Comparison of ENCODE assay signal across 18 cellular contexts in genomic region chr6:143570147-143570853, GRCh38.
"Had no signal": no experiment of that assay in that cellular context is flagged by ENCODE, and none has a peak within 500 bp of the region (broad histone marks: within the 10 kb centered on the region; RNA-seq: fewer than 3 reads in every experiment).

No MANE protein-coding gene starts in this region.

- ATAC-seq: activated T-cell treated with anti-CD3 and anti-CD28 coated beads, Interleukin-2, amount 50 U/mL, for 4 hours; foreskin keratinocyte; left cardiac atrium; pancreas had no signal

- H3K27me3 ChIP-seq: foreskin keratinocyte, pancreas, stomach, testis, upper lobe of left lung had no signal

- H3K4me1 ChIP-seq: foreskin keratinocyte, pancreas, testis had no signal

- H3K9me3 Mint-ChIP-seq: activated T-cell treated with anti-CD3 and anti-CD28 coated beads, Interleukin-2, amount 50 U/mL, for 4 hours; brain; T-helper 2 cell treated with Interferon-gamma antibody and Interleukin-4, amounts not matched to agents 5 μg/mL and 100 μg/mL, for 36 hours had no signal

- DNase-seq: activated effector memory CD4-positive, alpha-beta T cell treated with anti-CD3 and anti-CD28 coated beads, Interleukin-2, amount 50 U/mL, for 16 hours; activated T-cell treated with anti-CD3 and anti-CD28 coated beads, Interleukin-2, amount 50 U/mL, for 4 hours; central memory CD4-positive, alpha-beta T cell; effector CD8-positive, alpha-beta T cell; foreskin keratinocyte; glutamatergic neuron; hypothalamus; left cardiac atrium; pancreas; stimulated activated CD4-positive, alpha-beta T cell treated with anti-CD3 and anti-CD28 coated beads, Interleukin-1b, Interleukin-23, amount 100 ng/mL, for 48 hours; stomach; testis; upper lobe of left lung had no signal

- H3K4me3 ChIP-seq: coronary artery, lung, pancreas, stomach, testis, upper lobe of left lung had no signal

- H3K27me3 Mint-ChIP-seq: activated naive CD8-positive, alpha-beta T cell; brain had no signal

- H3K36me3 ChIP-seq: pancreas, stomach, upper lobe of left lung had no signal

- H3K36me3 Mint-ChIP-seq: activated naive CD8-positive, alpha-beta T cell; brain had no signal

- H3K27ac Mint-ChIP-seq: activated naive CD8-positive, alpha-beta T cell; T-helper 2 cell treated with Interferon-gamma antibody and Interleukin-4, amounts not matched to agents 5 μg/mL and 100 μg/mL, for 36 hours had no signal

- H3K4me3 Mint-ChIP-seq: activated naive CD8-positive, alpha-beta T cell; activated T-cell treated with anti-CD3 and anti-CD28 coated beads, Interleukin-2, amount 50 U/mL, for 4 hours; T-helper 2 cell treated with Interferon-gamma antibody and Interleukin-4, amounts not matched to agents 5 μg/mL and 100 μg/mL, for 36 hours had no signal

- H3K9me3 ChIP-seq: pancreas, stomach, testis, upper lobe of left lung had no signal

- H3K27ac ChIP-seq: coronary artery, foreskin keratinocyte, pancreas, stomach, testis, upper lobe of left lung had no signal
